ENCODE assay signal across 1 cellular context in the genomic region with DNA sequence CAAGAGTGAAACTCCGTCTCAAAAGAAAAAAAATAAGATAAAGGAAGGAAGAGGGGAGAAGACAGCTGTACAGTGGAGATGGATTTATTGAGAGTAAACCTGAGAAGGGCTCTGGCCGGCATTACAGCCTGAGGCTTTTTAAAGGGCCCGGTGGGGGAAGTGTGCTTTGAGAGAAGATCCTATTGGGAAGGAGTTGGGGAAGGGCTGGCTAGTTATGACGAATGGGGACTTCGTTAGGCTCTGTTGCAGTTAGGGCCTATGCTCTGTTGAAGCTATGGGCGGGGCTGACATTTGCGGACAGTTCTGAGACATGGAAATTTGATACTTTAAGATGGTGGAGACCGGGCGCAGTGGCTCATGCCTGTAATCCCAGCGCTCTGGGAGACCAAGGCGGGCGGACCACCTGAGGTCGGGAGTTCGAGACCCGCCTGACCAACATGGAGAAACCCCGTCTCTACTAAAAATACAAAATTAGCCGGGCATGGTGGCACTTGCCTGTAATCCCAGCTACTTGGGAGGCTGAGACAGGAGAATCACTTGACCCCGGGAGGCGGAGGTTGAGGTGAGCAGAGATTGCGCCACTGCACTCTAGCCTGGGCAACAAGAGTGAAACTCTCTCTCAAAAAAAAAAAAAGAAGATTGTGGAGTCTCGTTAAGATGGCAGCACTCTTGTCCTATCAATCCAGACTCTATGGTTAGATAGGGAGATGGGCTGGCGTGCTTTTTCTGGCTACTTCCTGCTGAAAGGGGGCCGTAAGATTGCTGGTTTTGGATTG.
TF ChIP-seq lines count a peak whose summit lies in the region.

No MANE protein-coding gene starts in this region.

TF ChIP-seq in K562, 482 proteins besides CTCF, POLR2A, EP300 and RAD21 (continued from another document and continues in another):
- TF ChIP-seq, protein P1, sequence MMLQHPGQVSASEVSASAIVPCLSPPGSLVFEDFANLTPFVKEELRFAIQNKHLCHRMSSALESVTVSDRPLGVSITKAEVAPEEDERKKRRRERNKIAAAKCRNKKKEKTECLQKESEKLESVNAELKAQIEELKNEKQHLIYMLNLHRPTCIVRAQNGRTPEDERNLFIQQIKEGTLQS (IDR thresholded peaks at IDR 0.05), result no peak
- TF ChIP-seq, protein P1 (CRISPR knock-in tag; conservative IDR thresholded peaks at IDR 0.05), result peak; percentile 53; the same call in 1 of the 2 replicates
- TF ChIP-seq, protein P2, sequence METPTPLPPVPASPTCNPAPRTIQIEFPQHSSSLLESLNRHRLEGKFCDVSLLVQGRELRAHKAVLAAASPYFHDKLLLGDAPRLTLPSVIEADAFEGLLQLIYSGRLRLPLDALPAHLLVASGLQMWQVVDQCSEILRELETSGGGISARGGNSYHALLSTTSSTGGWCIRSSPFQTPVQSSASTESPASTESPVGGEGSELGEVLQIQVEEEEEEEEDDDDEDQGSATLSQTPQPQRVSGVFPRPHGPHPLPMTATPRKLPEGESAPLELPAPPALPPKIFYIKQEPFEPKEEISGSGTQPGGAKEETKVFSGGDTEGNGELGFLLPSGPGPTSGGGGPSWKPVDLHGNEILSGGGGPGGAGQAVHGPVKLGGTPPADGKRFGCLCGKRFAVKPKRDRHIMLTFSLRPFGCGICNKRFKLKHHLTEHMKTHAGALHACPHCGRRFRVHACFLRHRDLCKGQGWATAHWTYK (CRISPR knock-in tag; IDR thresholded peaks at IDR 0.05), result peak; percentile 72; the same call in 1 of the 2 replicates
- TF ChIP-seq ZBTB1 (CRISPR knock-in tag; IDR thresholded peaks at IDR 0.05; ENCODE audit: borderline replicate concordance, low read depth) (no peak), MCM7 (IDR thresholded peaks at IDR 0.05) (no peak), RCOR1 (IDR thresholded peaks at IDR 0.05; ENCODE audit: borderline replicate concordance in 1 of 2, low read depth in 2 of 2, low read length in 2 of 2) (peak in 1 of 2 experiments; percentile 9; a peak in 1 of 4 replicates), PHF20 (IDR thresholded peaks at IDR 0.05; ENCODE audit: partially characterized antibody) (peak; percentile 42), KLF6 (CRISPR knock-in tag; IDR thresholded peaks at IDR 0.05; ENCODE audit: borderline replicate concordance) (peak; percentile 73), NFYB (IDR thresholded peaks at IDR 0.05; ENCODE audit: extremely low read depth, insufficient read length) (no peak), BACH1 (tag; IDR thresholded peaks at IDR 0.05) (peak; percentile 82; the same call in 1 of the 2 replicates), ZNF644 (tag; IDR thresholded peaks at IDR 0.05; ENCODE audit: low read depth) (peak; percentile 86), SMARCA4 (IDR thresholded peaks at IDR 0.05) (peak; percentile 60; the same call in 1 of the 2 replicates), ZNF586 (CRISPR knock-in tag; conservative IDR thresholded peaks at IDR 0.05) (no peak)
- TF ChIP-seq, protein P3, sequence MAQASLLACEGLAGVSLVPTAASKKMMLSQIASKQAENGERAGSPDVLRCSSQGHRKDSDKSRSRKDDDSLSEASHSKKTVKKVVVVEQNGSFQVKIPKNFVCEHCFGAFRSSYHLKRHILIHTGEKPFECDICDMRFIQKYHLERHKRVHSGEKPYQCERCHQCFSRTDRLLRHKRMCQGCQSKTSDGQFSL (CRISPR knock-in tag; IDR thresholded peaks at IDR 0.05), result no peak
- TF ChIP-seq, protein P3 (tag; IDR thresholded peaks at IDR 0.05), result peak in 1 of 2 experiments; percentile 87; a peak in 3 of 4 replicates
- TF ChIP-seq, protein P4, sequence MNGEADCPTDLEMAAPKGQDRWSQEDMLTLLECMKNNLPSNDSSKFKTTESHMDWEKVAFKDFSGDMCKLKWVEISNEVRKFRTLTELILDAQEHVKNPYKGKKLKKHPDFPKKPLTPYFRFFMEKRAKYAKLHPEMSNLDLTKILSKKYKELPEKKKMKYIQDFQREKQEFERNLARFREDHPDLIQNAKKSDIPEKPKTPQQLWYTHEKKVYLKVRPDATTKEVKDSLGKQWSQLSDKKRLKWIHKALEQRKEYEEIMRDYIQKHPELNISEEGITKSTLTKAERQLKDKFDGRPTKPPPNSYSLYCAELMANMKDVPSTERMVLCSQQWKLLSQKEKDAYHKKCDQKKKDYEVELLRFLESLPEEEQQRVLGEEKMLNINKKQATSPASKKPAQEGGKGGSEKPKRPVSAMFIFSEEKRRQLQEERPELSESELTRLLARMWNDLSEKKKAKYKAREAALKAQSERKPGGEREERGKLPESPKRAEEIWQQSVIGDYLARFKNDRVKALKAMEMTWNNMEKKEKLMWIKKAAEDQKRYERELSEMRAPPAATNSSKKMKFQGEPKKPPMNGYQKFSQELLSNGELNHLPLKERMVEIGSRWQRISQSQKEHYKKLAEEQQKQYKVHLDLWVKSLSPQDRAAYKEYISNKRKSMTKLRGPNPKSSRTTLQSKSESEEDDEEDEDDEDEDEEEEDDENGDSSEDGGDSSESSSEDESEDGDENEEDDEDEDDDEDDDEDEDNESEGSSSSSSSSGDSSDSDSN (IDR thresholded peaks at IDR 0.05; ENCODE audit: borderline replicate concordance in 1 of 2, low read depth in 2 of 2, low read length in 2 of 2), result 0 out of 4 replicates have a peak, but pooled peaks of 1 of the 2 experiments have one; percentile 33
- TF ChIP-seq, protein P5, sequence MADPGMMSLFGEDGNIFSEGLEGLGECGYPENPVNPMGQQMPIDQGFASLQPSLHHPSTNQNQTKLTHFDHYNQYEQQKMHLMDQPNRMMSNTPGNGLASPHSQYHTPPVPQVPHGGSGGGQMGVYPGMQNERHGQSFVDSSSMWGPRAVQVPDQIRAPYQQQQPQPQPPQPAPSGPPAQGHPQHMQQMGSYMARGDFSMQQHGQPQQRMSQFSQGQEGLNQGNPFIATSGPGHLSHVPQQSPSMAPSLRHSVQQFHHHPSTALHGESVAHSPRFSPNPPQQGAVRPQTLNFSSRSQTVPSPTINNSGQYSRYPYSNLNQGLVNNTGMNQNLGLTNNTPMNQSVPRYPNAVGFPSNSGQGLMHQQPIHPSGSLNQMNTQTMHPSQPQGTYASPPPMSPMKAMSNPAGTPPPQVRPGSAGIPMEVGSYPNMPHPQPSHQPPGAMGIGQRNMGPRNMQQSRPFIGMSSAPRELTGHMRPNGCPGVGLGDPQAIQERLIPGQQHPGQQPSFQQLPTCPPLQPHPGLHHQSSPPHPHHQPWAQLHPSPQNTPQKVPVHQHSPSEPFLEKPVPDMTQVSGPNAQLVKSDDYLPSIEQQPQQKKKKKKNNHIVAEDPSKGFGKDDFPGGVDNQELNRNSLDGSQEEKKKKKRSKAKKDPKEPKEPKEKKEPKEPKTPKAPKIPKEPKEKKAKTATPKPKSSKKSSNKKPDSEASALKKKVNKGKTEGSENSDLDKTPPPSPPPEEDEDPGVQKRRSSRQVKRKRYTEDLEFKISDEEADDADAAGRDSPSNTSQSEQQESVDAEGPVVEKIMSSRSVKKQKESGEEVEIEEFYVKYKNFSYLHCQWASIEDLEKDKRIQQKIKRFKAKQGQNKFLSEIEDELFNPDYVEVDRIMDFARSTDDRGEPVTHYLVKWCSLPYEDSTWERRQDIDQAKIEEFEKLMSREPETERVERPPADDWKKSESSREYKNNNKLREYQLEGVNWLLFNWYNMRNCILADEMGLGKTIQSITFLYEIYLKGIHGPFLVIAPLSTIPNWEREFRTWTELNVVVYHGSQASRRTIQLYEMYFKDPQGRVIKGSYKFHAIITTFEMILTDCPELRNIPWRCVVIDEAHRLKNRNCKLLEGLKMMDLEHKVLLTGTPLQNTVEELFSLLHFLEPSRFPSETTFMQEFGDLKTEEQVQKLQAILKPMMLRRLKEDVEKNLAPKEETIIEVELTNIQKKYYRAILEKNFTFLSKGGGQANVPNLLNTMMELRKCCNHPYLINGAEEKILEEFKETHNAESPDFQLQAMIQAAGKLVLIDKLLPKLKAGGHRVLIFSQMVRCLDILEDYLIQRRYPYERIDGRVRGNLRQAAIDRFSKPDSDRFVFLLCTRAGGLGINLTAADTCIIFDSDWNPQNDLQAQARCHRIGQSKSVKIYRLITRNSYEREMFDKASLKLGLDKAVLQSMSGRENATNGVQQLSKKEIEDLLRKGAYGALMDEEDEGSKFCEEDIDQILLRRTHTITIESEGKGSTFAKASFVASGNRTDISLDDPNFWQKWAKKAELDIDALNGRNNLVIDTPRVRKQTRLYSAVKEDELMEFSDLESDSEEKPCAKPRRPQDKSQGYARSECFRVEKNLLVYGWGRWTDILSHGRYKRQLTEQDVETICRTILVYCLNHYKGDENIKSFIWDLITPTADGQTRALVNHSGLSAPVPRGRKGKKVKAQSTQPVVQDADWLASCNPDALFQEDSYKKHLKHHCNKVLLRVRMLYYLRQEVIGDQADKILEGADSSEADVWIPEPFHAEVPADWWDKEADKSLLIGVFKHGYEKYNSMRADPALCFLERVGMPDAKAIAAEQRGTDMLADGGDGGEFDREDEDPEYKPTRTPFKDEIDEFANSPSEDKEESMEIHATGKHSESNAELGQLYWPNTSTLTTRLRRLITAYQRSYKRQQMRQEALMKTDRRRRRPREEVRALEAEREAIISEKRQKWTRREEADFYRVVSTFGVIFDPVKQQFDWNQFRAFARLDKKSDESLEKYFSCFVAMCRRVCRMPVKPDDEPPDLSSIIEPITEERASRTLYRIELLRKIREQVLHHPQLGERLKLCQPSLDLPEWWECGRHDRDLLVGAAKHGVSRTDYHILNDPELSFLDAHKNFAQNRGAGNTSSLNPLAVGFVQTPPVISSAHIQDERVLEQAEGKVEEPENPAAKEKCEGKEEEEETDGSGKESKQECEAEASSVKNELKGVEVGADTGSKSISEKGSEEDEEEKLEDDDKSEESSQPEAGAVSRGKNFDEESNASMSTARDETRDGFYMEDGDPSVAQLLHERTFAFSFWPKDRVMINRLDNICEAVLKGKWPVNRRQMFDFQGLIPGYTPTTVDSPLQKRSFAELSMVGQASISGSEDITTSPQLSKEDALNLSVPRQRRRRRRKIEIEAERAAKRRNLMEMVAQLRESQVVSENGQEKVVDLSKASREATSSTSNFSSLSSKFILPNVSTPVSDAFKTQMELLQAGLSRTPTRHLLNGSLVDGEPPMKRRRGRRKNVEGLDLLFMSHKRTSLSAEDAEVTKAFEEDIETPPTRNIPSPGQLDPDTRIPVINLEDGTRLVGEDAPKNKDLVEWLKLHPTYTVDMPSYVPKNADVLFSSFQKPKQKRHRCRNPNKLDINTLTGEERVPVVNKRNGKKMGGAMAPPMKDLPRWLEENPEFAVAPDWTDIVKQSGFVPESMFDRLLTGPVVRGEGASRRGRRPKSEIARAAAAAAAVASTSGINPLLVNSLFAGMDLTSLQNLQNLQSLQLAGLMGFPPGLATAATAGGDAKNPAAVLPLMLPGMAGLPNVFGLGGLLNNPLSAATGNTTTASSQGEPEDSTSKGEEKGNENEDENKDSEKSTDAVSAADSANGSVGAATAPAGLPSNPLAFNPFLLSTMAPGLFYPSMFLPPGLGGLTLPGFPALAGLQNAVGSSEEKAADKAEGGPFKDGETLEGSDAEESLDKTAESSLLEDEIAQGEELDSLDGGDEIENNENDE (IDR thresholded peaks at IDR 0.05; ENCODE audit: low read depth, low read length), result no peak
- TF ChIP-seq, protein P6, sequence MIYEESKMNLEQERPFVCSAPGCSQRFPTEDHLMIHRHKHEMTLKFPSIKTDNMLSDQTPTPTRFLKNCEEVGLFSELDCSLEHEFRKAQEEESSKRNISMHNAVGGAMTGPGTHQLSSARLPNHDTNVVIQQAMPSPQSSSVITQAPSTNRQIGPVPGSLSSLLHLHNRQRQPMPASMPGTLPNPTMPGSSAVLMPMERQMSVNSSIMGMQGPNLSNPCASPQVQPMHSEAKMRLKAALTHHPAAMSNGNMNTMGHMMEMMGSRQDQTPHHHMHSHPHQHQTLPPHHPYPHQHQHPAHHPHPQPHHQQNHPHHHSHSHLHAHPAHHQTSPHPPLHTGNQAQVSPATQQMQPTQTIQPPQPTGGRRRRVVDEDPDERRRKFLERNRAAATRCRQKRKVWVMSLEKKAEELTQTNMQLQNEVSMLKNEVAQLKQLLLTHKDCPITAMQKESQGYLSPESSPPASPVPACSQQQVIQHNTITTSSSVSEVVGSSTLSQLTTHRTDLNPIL (CRISPR knock-in tag; IDR thresholded peaks at IDR 0.05), result 0 out of 2 replicates have a peak, but pooled peaks have one; percentile 30
- TF ChIP-seq, protein P7, sequence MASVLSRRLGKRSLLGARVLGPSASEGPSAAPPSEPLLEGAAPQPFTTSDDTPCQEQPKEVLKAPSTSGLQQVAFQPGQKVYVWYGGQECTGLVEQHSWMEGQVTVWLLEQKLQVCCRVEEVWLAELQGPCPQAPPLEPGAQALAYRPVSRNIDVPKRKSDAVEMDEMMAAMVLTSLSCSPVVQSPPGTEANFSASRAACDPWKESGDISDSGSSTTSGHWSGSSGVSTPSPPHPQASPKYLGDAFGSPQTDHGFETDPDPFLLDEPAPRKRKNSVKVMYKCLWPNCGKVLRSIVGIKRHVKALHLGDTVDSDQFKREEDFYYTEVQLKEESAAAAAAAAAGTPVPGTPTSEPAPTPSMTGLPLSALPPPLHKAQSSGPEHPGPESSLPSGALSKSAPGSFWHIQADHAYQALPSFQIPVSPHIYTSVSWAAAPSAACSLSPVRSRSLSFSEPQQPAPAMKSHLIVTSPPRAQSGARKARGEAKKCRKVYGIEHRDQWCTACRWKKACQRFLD (CRISPR knock-in tag; IDR thresholded peaks at IDR 0.05), result peak; percentile 94
- TF ChIP-seq, protein P8, sequence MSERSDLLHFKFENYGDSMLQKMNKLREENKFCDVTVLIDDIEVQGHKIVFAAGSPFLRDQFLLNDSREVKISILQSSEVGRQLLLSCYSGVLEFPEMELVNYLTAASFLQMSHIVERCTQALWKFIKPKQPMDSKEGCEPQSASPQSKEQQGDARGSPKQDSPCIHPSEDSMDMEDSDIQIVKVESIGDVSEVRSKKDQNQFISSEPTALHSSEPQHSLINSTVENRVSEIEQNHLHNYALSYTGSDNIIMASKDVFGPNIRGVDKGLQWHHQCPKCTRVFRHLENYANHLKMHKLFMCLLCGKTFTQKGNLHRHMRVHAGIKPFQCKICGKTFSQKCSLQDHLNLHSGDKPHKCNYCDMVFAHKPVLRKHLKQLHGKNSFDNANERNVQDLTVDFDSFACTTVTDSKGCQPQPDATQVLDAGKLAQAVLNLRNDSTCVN (CRISPR knock-in tag; IDR thresholded peaks at IDR 0.05), result peak; percentile 78; the same call in 1 of the 2 replicates
- TF ChIP-seq, protein P9, sequence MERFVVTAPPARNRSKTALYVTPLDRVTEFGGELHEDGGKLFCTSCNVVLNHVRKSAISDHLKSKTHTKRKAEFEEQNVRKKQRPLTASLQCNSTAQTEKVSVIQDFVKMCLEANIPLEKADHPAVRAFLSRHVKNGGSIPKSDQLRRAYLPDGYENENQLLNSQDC (CRISPR knock-in tag; IDR thresholded peaks at IDR 0.05), result no peak
- TF ChIP-seq, protein P10, sequence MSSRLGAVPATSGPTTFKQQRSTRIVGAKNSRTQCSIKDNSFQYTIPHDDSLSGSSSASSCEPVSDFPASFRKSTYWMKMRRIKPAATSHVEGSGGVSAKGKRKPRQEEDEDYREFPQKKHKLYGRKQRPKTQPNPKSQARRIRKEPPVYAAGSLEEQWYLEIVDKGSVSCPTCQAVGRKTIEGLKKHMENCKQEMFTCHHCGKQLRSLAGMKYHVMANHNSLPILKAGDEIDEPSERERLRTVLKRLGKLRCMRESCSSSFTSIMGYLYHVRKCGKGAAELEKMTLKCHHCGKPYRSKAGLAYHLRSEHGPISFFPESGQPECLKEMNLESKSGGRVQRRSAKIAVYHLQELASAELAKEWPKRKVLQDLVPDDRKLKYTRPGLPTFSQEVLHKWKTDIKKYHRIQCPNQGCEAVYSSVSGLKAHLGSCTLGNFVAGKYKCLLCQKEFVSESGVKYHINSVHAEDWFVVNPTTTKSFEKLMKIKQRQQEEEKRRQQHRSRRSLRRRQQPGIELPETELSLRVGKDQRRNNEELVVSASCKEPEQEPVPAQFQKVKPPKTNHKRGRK (tag; IDR thresholded peaks at IDR 0.05), result no peak
